In the genomic region with DNA sequence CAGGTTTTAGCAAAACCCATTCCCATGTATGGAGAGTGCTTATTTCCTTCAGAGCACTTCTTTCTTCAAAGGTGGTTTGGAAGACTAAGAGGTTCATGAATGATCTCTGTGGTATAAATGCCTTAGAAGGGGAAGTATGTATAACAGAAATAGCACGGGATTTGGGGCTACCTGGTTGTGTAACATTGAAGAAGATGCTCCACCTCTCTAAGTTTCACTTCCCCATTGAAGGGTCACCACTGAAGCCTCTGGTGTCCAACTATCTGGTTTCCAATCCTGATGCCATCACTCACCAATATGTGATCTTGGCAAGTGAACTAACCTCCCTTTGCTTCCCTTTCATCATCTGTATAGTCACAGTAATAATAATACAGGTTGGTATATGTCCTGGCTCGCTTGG, we compare ENCODE assay signal across 10 cellular contexts. TPM values are rescaled to one million over a fixed set of nuclear protein-coding genes. Genes with fewer than 3 reads are reported as not detected.
DNase-seq lines count a peak whose midpoint lies in the region; ATAC-seq and TF ChIP-seq lines count a peak whose summit lies in the region.
"Had no signal": no experiment of that assay in that cellular context is flagged by ENCODE, and none has a peak within 500 bp of the region (broad histone marks: within the 10 kb centered on the region; RNA-seq: fewer than 3 reads in every experiment).

No MANE protein-coding gene starts in this region.

- H3K4me3 ChIP-seq in naive thymus-derived CD4-positive, alpha-beta T cell (ENCODE audit: low read length): no peak overlapping the region
- no peak overlapping the region for H3K4me3 ChIP-seq in gastroesophageal sphincter
- H3K4me3 ChIP-seq: body of pancreas had no signal

- H3K4me1 ChIP-seq in naive thymus-derived CD4-positive, alpha-beta T cell (ENCODE audit: control insufficient read depth in 2 of 2, insufficient read depth in 2 of 2, low read length in 2 of 2): no peaks in the 10 kb centered on the region
- no peaks in the 10 kb centered on the region for H3K4me1 ChIP-seq in gastroesophageal sphincter

- ATAC-seq in GM19035 (IDR thresholded peaks at IDR 0.05; ENCODE audit: unreplicated experiment) (peak; percentile 93), HG02642 (IDR thresholded peaks at IDR 0.05; ENCODE audit: poor library complexity, unreplicated experiment) (peak; percentile 85), HG03460 (IDR thresholded peaks at IDR 0.05; ENCODE audit: unreplicated experiment) (peak; percentile 95), gastroesophageal sphincter (no peak)
- ATAC-seq in naive thymus-derived CD4-positive, alpha-beta T cell: peak; percentile 46
- ATAC-seq: body of pancreas, left cardiac atrium had no signal

- H3K27ac ChIP-seq in naive thymus-derived CD4-positive, alpha-beta T cell (ENCODE audit: low read depth, low read length): no peak overlapping the region
- H3K27ac ChIP-seq in gastroesophageal sphincter: no peak overlapping the region
- H3K27ac ChIP-seq: body of pancreas had no signal

- DNase-seq in naive thymus-derived CD4-positive, alpha-beta T cell: no peak
- DNase-seq in dermis blood vessel endothelial cell: no peak
- no peak for DNase-seq in NCI-H1048 (lab: John Stamatoyannopoulos, UW)
- no peak for DNase-seq in activated naive CD4-positive, alpha-beta T cell treated with anti-CD3 and anti-CD28 coated beads for 36 hours
- DNase-seq: body of pancreas, left cardiac atrium had no signal

- TF ChIP-seq EP300 in gastroesophageal sphincter (IDR thresholded peaks at IDR 0.05): no peak

- H3K9me3 ChIP-seq in naive thymus-derived CD4-positive, alpha-beta T cell (ENCODE audit: control insufficient read depth in 2 of 3, low read length in 3 of 3): no peaks in the 10 kb centered on the region
- no peaks in the 10 kb centered on the region for H3K9me3 ChIP-seq in gastroesophageal sphincter
- H3K9me3 ChIP-seq: body of pancreas had no signal

- POLR2A ChIA-PET in naive thymus-derived CD4-positive, alpha-beta T cell (lab: Charles Lee): no interaction called here

- CTCF ChIA-PET in naive thymus-derived CD4-positive, alpha-beta T cell (lab: Charles Lee): no interaction called here
- CTCF ChIA-PET in activated naive CD4-positive, alpha-beta T cell treated with anti-CD3 and anti-CD28 coated beads for 36 hours (lab: Charles Lee): no interaction called here

- H3K27me3 ChIP-seq in naive thymus-derived CD4-positive, alpha-beta T cell (ENCODE audit: control insufficient read depth in 2 of 2, insufficient read depth in 2 of 2, low read length in 2 of 2): no peaks in the 10 kb centered on the region
- H3K27me3 ChIP-seq in gastroesophageal sphincter: peaks cover 3% of the 10 kb centered on the region
- H3K27me3 ChIP-seq: body of pancreas had no signal

- no peak overlapping the region for H3K4me3 Mint-ChIP-seq in naive thymus-derived CD4-positive, alpha-beta T cell
- H3K4me3 Mint-ChIP-seq in activated naive CD4-positive, alpha-beta T cell treated with anti-CD3 and anti-CD28 coated beads for 36 hours: no peak overlapping the region

- H3K27me3 Mint-ChIP-seq in naive thymus-derived CD4-positive, alpha-beta T cell: peaks cover 0 to 20% (median 0%) of the 10 kb centered on the region in 5 donors
- H3K27me3 Mint-ChIP-seq in activated naive CD4-positive, alpha-beta T cell treated with anti-CD3 and anti-CD28 coated beads for 36 hours (ENCODE audit: low read depth): peaks cover 2% of the 10 kb centered on the region

- no peak for TF ChIP-seq POLR2A in gastroesophageal sphincter (IDR thresholded peaks at IDR 0.05)

- no peak for TF ChIP-seq CTCF in gastroesophageal sphincter (IDR thresholded peaks at IDR 0.05)

- no peak overlapping the region for H3K27ac Mint-ChIP-seq in naive thymus-derived CD4-positive, alpha-beta T cell
- no peak overlapping the region for H3K27ac Mint-ChIP-seq in activated naive CD4-positive, alpha-beta T cell treated with anti-CD3 and anti-CD28 coated beads for 36 hours

- peaks cover 0 to 1% (median 0%) of the 10 kb centered on the region in 11 donors for H3K9me3 Mint-ChIP-seq in naive thymus-derived CD4-positive, alpha-beta T cell
- no peaks in the 10 kb centered on the region for H3K9me3 Mint-ChIP-seq in activated naive CD4-positive, alpha-beta T cell treated with anti-CD3 and anti-CD28 coated beads for 36 hours

- WGBS in gastroesophageal sphincter (ENCODE audit: low coverage in 1 of 2), 2 donors: 73 to 90% methylated on average over 2 of the region's 2 CpGs

- H3K36me3 Mint-ChIP-seq in naive thymus-derived CD4-positive, alpha-beta T cell: peaks cover 0 to 3% (median 0%) of the 10 kb centered on the region in 5 donors
- H3K36me3 Mint-ChIP-seq in activated naive CD4-positive, alpha-beta T cell treated with anti-CD3 and anti-CD28 coated beads for 36 hours (ENCODE audit: low read depth): no peaks in the 10 kb centered on the region

- no peaks in the 10 kb centered on the region for H3K4me1 Mint-ChIP-seq in naive thymus-derived CD4-positive, alpha-beta T cell
- no peaks in the 10 kb centered on the region for H3K4me1 Mint-ChIP-seq in activated naive CD4-positive, alpha-beta T cell treated with anti-CD3 and anti-CD28 coated beads for 36 hours (ENCODE audit: low read depth)

- no peaks in the 10 kb centered on the region for H3K36me3 ChIP-seq in naive thymus-derived CD4-positive, alpha-beta T cell (ENCODE audit: control insufficient read depth in 2 of 3, insufficient read depth in 3 of 3, low read length in 3 of 3)
- H3K36me3 ChIP-seq in gastroesophageal sphincter: no peaks in the 10 kb centered on the region

- intact Hi-C loops in naive thymus-derived CD4-positive, alpha-beta T cell (cut with micrococcal nuclease): no loop called here
- intact Hi-C loops in activated naive CD4-positive, alpha-beta T cell treated with anti-CD3 and anti-CD28 coated beads for 36 hours (cut with micrococcal nuclease): no loop called here

RNA-seq across cellular contexts. Expression of a gene that starts 37.2 kb away (rescaled TPM):
- 100 to 1,000 TPM in 3 of 5 experiments, 10 to 100 TPM in 2; 40.4 to 130 (median 114) TPM for total RNA-seq in naive thymus-derived CD4-positive, alpha-beta T cell
- 100 to 1,000 TPM in 1 of 2 donors, 10 to 100 TPM in 1; 68.1 to 115 TPM for polyA plus RNA-seq in naive thymus-derived CD4-positive, alpha-beta T cell
- total RNA-seq in dermis blood vessel endothelial cell (25.5 and 71.3 TPM in 2 replicates), gastroesophageal sphincter (10 to 100 TPM; 44.2 to 61.2 (median 48.5) TPM)
- total RNA-seq in activated naive CD4-positive, alpha-beta T cell treated with anti-CD3 and anti-CD28 coated beads for 36 hours: 100 to 1,000 TPM; 213 to 224 TPM
